In the genomic region with DNA sequence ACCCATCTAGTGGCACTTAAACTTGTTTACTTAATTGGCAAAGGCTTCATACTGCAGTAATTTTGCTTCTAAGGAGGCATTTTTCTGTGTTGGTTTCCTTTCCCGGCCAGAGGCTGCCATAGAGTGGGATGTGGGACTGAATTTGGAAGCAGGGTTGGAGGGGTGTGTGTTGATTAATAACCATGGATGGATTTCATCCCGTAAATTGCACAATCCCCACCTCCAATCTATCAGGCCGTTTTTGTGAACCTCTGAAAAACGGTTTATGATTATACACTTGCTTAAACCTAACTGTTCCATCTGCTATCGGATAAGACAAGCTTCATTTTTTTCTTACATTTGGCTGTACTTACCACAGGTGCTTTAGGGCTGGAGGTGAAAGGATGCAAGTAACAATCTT, we compare ENCODE assay signal across 1 cellular context.
TF ChIP-seq lines count a peak whose summit lies in the region.

No MANE protein-coding gene starts in this region.

TF ChIP-seq in SK-N-SH treated with all-trans-retinoic acid at 6 μM for 48 hours, 23 proteins besides CTCF, POLR2A, EP300 and RAD21 (continued from another document):
- TF ChIP-seq RARB (CRISPR knock-in tag; IDR thresholded peaks at IDR 0.05) (no peak), GLIS3 (CRISPR knock-in tag; IDR thresholded peaks at IDR 0.05) (no peak), ZFP30 (CRISPR knock-in tag; IDR thresholded peaks at IDR 0.05) (no peak), TOX (CRISPR knock-in tag; IDR thresholded peaks at IDR 0.05; ENCODE audit: borderline replicate concordance) (no peak), CSDC2 (CRISPR knock-in tag; IDR thresholded peaks at IDR 0.05) (no peak)
- TF ChIP-seq, protein P1, sequence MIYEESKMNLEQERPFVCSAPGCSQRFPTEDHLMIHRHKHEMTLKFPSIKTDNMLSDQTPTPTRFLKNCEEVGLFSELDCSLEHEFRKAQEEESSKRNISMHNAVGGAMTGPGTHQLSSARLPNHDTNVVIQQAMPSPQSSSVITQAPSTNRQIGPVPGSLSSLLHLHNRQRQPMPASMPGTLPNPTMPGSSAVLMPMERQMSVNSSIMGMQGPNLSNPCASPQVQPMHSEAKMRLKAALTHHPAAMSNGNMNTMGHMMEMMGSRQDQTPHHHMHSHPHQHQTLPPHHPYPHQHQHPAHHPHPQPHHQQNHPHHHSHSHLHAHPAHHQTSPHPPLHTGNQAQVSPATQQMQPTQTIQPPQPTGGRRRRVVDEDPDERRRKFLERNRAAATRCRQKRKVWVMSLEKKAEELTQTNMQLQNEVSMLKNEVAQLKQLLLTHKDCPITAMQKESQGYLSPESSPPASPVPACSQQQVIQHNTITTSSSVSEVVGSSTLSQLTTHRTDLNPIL (CRISPR knock-in tag; IDR thresholded peaks at IDR 0.05; ENCODE audit: low read depth): no peak
- TF ChIP-seq, protein P2, sequence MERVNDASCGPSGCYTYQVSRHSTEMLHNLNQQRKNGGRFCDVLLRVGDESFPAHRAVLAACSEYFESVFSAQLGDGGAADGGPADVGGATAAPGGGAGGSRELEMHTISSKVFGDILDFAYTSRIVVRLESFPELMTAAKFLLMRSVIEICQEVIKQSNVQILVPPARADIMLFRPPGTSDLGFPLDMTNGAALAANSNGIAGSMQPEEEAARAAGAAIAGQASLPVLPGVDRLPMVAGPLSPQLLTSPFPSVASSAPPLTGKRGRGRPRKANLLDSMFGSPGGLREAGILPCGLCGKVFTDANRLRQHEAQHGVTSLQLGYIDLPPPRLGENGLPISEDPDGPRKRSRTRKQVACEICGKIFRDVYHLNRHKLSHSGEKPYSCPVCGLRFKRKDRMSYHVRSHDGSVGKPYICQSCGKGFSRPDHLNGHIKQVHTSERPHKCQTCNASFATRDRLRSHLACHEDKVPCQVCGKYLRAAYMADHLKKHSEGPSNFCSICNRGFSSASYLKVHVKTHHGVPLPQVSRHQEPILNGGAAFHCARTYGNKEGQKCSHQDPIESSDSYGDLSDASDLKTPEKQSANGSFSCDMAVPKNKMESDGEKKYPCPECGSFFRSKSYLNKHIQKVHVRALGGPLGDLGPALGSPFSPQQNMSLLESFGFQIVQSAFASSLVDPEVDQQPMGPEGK (CRISPR knock-in tag; IDR thresholded peaks at IDR 0.05; ENCODE audit: borderline replicate concordance): no peak
- TF ChIP-seq, protein P3, sequence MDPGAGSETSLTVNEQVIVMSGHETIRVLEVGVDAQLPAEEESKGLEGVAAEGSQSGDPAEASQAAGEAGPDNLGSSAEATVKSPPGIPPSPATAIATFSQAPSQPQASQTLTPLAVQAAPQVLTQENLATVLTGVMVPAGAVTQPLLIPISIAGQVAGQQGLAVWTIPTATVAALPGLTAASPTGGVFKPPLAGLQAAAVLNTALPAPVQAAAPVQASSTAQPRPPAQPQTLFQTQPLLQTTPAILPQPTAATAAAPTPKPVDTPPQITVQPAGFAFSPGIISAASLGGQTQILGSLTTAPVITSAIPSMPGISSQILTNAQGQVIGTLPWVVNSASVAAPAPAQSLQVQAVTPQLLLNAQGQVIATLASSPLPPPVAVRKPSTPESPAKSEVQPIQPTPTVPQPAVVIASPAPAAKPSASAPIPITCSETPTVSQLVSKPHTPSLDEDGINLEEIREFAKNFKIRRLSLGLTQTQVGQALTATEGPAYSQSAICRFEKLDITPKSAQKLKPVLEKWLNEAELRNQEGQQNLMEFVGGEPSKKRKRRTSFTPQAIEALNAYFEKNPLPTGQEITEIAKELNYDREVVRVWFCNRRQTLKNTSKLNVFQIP (CRISPR knock-in tag; IDR thresholded peaks at IDR 0.05; ENCODE audit: borderline replicate concordance, low read depth): no peak
TF ChIP-seq in SK-N-SH treated with all-trans-retinoic acid at 6 μM for 48 hours: peak in this region for 0.
